ENCODE assay signal across 22 cellular contexts in genomic region chr21:31298618-31299269, GRCh38. TPM values are rescaled to one million over a fixed set of nuclear protein-coding genes. Genes with fewer than 3 reads are reported as not detected.
A peak's percentile ranks its signal among the peaks of the same experiment; 100 is the strongest.
DNase-seq lines count a peak whose midpoint lies in the region; ATAC-seq and TF ChIP-seq lines count a peak whose summit lies in the region.
"Had no signal": no experiment of that assay in that cellular context is flagged by ENCODE, and none has a peak within 500 bp of the region (broad histone marks: within the 10 kb centered on the region; RNA-seq: fewer than 3 reads in every experiment).

No MANE protein-coding gene starts in this region.

- no peaks in the 10 kb centered on the region for H3K27me3 ChIP-seq in vagina
- H3K27me3 ChIP-seq: neutrophil, upper lobe of left lung had no signal

- no peak overlapping the region for H3K27ac Mint-ChIP-seq in effector memory CD8-positive, alpha-beta T cell
- H3K27ac Mint-ChIP-seq: activated CD4-positive, alpha-beta T cell treated with anti-CD3 and anti-CD28 coated beads, Interleukin-2, amount 10 ng/mL, durations not matched to agents 24 days and 14 days had no signal

- H3K4me1 Mint-ChIP-seq in effector memory CD8-positive, alpha-beta T cell (ENCODE audit: low read depth in 2 of 2), result peaks cover 0 to 2% of the 10 kb centered on the region in 2 donors

- H3K36me3 Mint-ChIP-seq in effector memory CD8-positive, alpha-beta T cell (ENCODE audit: insufficient read depth), result no peaks in the 10 kb centered on the region
- H3K36me3 Mint-ChIP-seq: CD4-positive, CD25-positive, alpha-beta regulatory T cell had no signal

- no peak for TF ChIP-seq CTCF in astrocyte of the cerebellum (IDR thresholded peaks at IDR 0.05; ENCODE audit: low read depth, low read length, missing control alignments)
- TF ChIP-seq CTCF in vagina (IDR thresholded peaks at IDR 0.05), result no peak

- H3K27me3 Mint-ChIP-seq in effector memory CD8-positive, alpha-beta T cell, result no peaks in the 10 kb centered on the region
- H3K27me3 Mint-ChIP-seq: activated CD4-positive, alpha-beta T cell treated with anti-CD3 and anti-CD28 coated beads, Interleukin-2, amount 10 ng/mL, durations not matched to agents 24 days and 14 days; CD4-positive, CD25-positive, alpha-beta regulatory T cell had no signal

- no peak overlapping the region for H3K4me3 Mint-ChIP-seq in effector memory CD8-positive, alpha-beta T cell
- H3K4me3 Mint-ChIP-seq: activated CD4-positive, alpha-beta T cell treated with anti-CD3 and anti-CD28 coated beads, Interleukin-2, amount 10 ng/mL, durations not matched to agents 24 days and 14 days; CD4-positive, CD25-positive, alpha-beta regulatory T cell had no signal

- H3K9me3 ChIP-seq in vagina, result no peaks in the 10 kb centered on the region
- H3K9me3 ChIP-seq: neutrophil, upper lobe of left lung had no signal

- H3K4me3 ChIP-seq in astrocyte of the cerebellum (ENCODE audit: low read depth, low read length), result no peak overlapping the region
- H3K4me3 ChIP-seq in vagina, result no peak overlapping the region
- H3K4me3 ChIP-seq: upper lobe of left lung had no signal

- H3K27ac ChIP-seq in vagina, result no peak overlapping the region
- H3K27ac ChIP-seq: neutrophil, upper lobe of left lung had no signal

- ATAC-seq in GM21515 (IDR thresholded peaks at IDR 0.05; ENCODE audit: unreplicated experiment), result peak; percentile 26
- ATAC-seq in effector memory CD8-positive, alpha-beta T cell (replicated peaks), result no peak
- ATAC-seq: sciatic nerve had no signal

- no peaks in the 10 kb centered on the region for H3K4me1 ChIP-seq in vagina
- H3K4me1 ChIP-seq: upper lobe of left lung had no signal

- intact Hi-C loops in vagina (cut with DNase I), result no loop called here

- DNase-seq in Caki2 (ENCODE audit: low read depth), result peak; percentile 82
- peak; percentile 33 for DNase-seq in astrocyte of the cerebellum (ENCODE audit: low read depth)
- peak; percentile 75 for DNase-seq in kidney glomerular epithelial cell (lab: John Stamatoyannopoulos, UW)
- no peak for DNase-seq in NCI-H1048 (lab: John Stamatoyannopoulos, UW)
- no peak for DNase-seq in hippocampal formation (lab: John Stamatoyannopoulos, UW)
- no peak for DNase-seq in effector memory CD8-positive, alpha-beta T cell
- no peak for DNase-seq in vagina (ENCODE audit: extremely low spot score in 2 of 2)
- DNase-seq: activated CD4-positive, alpha-beta T cell treated with anti-CD3 and anti-CD28 coated beads, Interleukin-2, amount 10 ng/mL, durations not matched to agents 24 days and 14 days; activated T-cell treated with anti-CD3 and anti-CD28 coated beads, Interleukin-2, amount 50 U/mL, for 1 hour; CD4-positive, CD25-positive, alpha-beta regulatory T cell; EL; head of caudate nucleus; Kasumi-1; kidney; NCI-H1417 treated with DMSO at 0.1 percent for 48 hours; NK-92 treated with Interleukin-12 subunit alpha and Interleukin-12 subunit beta, amount 100 ng/mL, for 24 hours; Right ventricle myocardium superior; stimulated activated CD4-positive, alpha-beta T cell treated with anti-CD3 and anti-CD28 coated beads, Interleukin-2, amount 100 ng/mL, for 48 hours; upper lobe of left lung had no signal

- no peak for TF ChIP-seq POLR2A in vagina (IDR thresholded peaks at IDR 0.05)

- in situ Hi-C loops in Caki2 (cut with HindIII; ENCODE audit: low pct_unique_long_range_greater_than_20kb, low sequenced_read_pairs), result no loop called here
- in situ Hi-C loops in astrocyte of the cerebellum (cut with HindIII; ENCODE audit: low sequenced_read_pairs), result no loop called here

- no peaks in the 10 kb centered on the region for H3K36me3 ChIP-seq in vagina
- H3K36me3 ChIP-seq: neutrophil, upper lobe of left lung had no signal

- H3K9me3 Mint-ChIP-seq in effector memory CD8-positive, alpha-beta T cell, result peaks cover 0 to 2% of the 10 kb centered on the region in 2 donors

RNA-seq across cellular contexts. Expression of gene TIAM1, which starts 45.3 kb away (rescaled TPM):
- 0.67 and 4.2 TPM in 2 replicates for total RNA-seq in Caki2 (2014; rRNA removed; shearing (Covaris generic); ENCODE audit: low replicate concordance)
- 41.3 TPM for total RNA-seq in vagina

Comparison
In these comparisons a context has a peak if more than half of its experiments do, and no peak if none do; other contexts are left out.
1. DNase-seq: peak in Caki2 (single experiment), astrocyte of the cerebellum (single experiment) and kidney glomerular epithelial cell (single experiment); none in NCI-H1048 (single experiment), hippocampal formation (0 of 2), effector memory CD8-positive, alpha-beta T cell (0 of 3) and vagina (0 of 2).